ENCODE assay signal across 14 cellular contexts in genomic region chr1:27644369-27645070, GRCh38. TPM values are rescaled to one million over a fixed set of nuclear protein-coding genes. Genes with fewer than 3 reads are reported as not detected.
DNase-seq lines count a peak whose midpoint lies in the region; ATAC-seq, FAIRE-seq and TF ChIP-seq lines count a peak whose summit lies in the region.
"Had no signal": no experiment of that assay in that cellular context is flagged by ENCODE, and none has a peak within 500 bp of the region (broad histone marks: within the 10 kb centered on the region; RNA-seq: fewer than 3 reads in every experiment).

No MANE protein-coding gene starts in this region.

- no peak overlapping the region for H4K91ac ChIP-seq in IMR-90 (ENCODE audit: insufficient read depth, low read depth, low read length)
- H4K91ac ChIP-seq in neuronal stem cell (ENCODE audit: low read depth, low read length, poor library complexity), result no peak overlapping the region

- H2AK9ac ChIP-seq in IMR-90 (replicated peaks; ENCODE audit: low read depth, low read length, poor library complexity), result no peak overlapping the region

- peak overlapping the region; percentile 80 for H2BK12ac ChIP-seq in neuronal stem cell (ENCODE audit: low read length)

- H3K18ac ChIP-seq in IMR-90 (ENCODE audit: low read depth, low read length) (no peak overlapping the region), neuronal stem cell (ENCODE audit: low read length) (no peak overlapping the region)

- TF ChIP-seq POLR2A in IMR-90 (IDR thresholded peaks at IDR 0.05; ENCODE audit: low read depth, low read length) (no peak), K562 (conservative IDR thresholded peaks at IDR 0.05) (no peak)

- TF ChIP-seq EP300 in K562 (IDR thresholded peaks at IDR 0.05; ENCODE audit: low read length), result no peak

- no peak overlapping the region for H3K4ac ChIP-seq in IMR-90 (ENCODE audit: low read depth, low read length)
- H3K4ac ChIP-seq in neuronal stem cell (ENCODE audit: low read length), result no peak overlapping the region

- in situ Hi-C loops in IMR-90 (cut with MboI; ENCODE audit: low sequenced_read_pairs), result no loop called here
- in situ Hi-C loops in K562 (cut with MboI), result no loop called here

- H3K23ac ChIP-seq in IMR-90 (ENCODE audit: low read depth, low read length), result no peak overlapping the region
- no peak overlapping the region for H3K23ac ChIP-seq in neuronal stem cell (ENCODE audit: low read depth, low read length, poor library complexity)

- no peaks in the 10 kb centered on the region for H3K27me3 Mint-ChIP-seq in CD8-positive, alpha-beta T cell (ENCODE audit: low read depth)

- H3K9me3 ChIP-seq in CD8-positive, alpha-beta T cell (ENCODE audit: low read length), result no peaks in the 10 kb centered on the region
- H3K9me3 ChIP-seq in IMR-90 (ENCODE audit: control insufficient read depth, insufficient read depth, low read length) (no peaks in the 10 kb centered on the region), K562 (replicated peaks; ENCODE audit: control insufficient read depth, insufficient read depth, low read depth, low read length) (no peaks in the 10 kb centered on the region), neuronal stem cell (replicated peaks in 1 of 2; ENCODE audit: control insufficient read depth in 2 of 2, insufficient read depth in 1 of 2, low read depth in 1 of 2, low read length in 2 of 2) (no peaks in the 10 kb centered on the region)
- H3K9me3 ChIP-seq: MG63 had no signal

- no CpG with 5 or more reads among the region's 5 CpGs for WGBS in IMR-90 (ENCODE audit: extremely low coverage in 2 of 2, insufficient read length in 1 of 2), 2 experiments
- whole genome bisulfite sequencing in K562 (ENCODE audit: insufficient coverage, low coverage, missing lambda C conversion rate), result 42% methylated on average over 5 of the region's 5 CpGs
- WGBS in neuronal stem cell (ENCODE audit: extremely low coverage in 2 of 2, insufficient read length in 2 of 2, insufficient replicate concordance in 1 of 2), 2 donors, result no CpG with 5 or more reads among the region's 5 CpGs

- H3K4me3 ChIP-seq in CD8-positive, alpha-beta T cell (ENCODE audit: low read depth, low read length), result no peak overlapping the region
- H3K4me3 ChIP-seq in IMR-90 (ENCODE audit: insufficient read depth, low read depth, low read length), result no peak overlapping the region
- H3K4me3 ChIP-seq in K562, result no peak overlapping the region
- H3K4me3 ChIP-seq in neuronal stem cell (ENCODE audit: low read length in 2 of 2), result no peak overlapping the region
- H3K4me3 ChIP-seq: GM23248, MG63 had no signal

- no peak for TF ChIP-seq RAD21 in IMR-90 (IDR thresholded peaks at IDR 0.05; ENCODE audit: low read length)
- TF ChIP-seq RAD21 in K562 (CRISPR knock-in tag; conservative IDR thresholded peaks at IDR 0.05 in 1 of 2, IDR thresholded peaks at IDR 0.05 in 1 of 2), result no peak

- no peak for DNase-seq in CD8-positive, alpha-beta T cell
- DNase-seq in IMR-90, result no peak
- no peak for DNase-seq in K562 (ENCODE audit: extremely low read depth in 1 of 4, low spot score in 3 of 4)
- no peak for DNase-seq in neuronal stem cell (ENCODE audit: low spot score)
- DNase-seq in NCI-H128 (lab: John Stamatoyannopoulos, UW; ENCODE audit: unreplicated experiment), result no peak
- DNase-seq in NCI-H1048 (lab: John Stamatoyannopoulos, UW), result no peak
- DNase-seq: NCI-H1105, NCI-H187 had no signal

- no peaks in the 10 kb centered on the region for H3K27me3 ChIP-seq in CD8-positive, alpha-beta T cell (ENCODE audit: insufficient read depth, low read length)
- H3K27me3 ChIP-seq in IMR-90 (ENCODE audit: control insufficient read depth, insufficient read depth, low read length) (peaks cover 8% of the 10 kb centered on the region; the same call in 1 of the 2 replicates), K562 (ENCODE audit: control insufficient read depth in 2 of 2, insufficient read depth in 2 of 2, low read length in 2 of 2) (no peaks in the 10 kb centered on the region), neuronal stem cell (ENCODE audit: control insufficient read depth in 3 of 3, insufficient read depth in 3 of 3, low read depth in 1 of 3, low read length in 3 of 3) (peaks cover 0 to 4% (median 0%) of the 10 kb centered on the region in 3 experiments)
- H3K27me3 ChIP-seq: MG63 had no signal

- H4K20me1 ChIP-seq in IMR-90 (ENCODE audit: insufficient read depth, low read length), result no peaks in the 10 kb centered on the region
- no peaks in the 10 kb centered on the region for H4K20me1 ChIP-seq in K562 (replicated peaks; ENCODE audit: control insufficient read depth, insufficient read depth, low read length)

- H2BK120ac ChIP-seq in IMR-90 (ENCODE audit: low read depth, low read length), result no peak overlapping the region
- no peak overlapping the region for H2BK120ac ChIP-seq in neuronal stem cell (ENCODE audit: low read depth, low read length)

- H3K9ac ChIP-seq in IMR-90 (ENCODE audit: low read depth, low read length) (no peak overlapping the region), K562 (ENCODE audit: insufficient read depth in 1 of 2, low read depth in 2 of 2, low read length in 2 of 2) (peak overlapping the region in 1 of 2 experiments; percentile 57; a peak in 1 of 4 replicates), neuronal stem cell (ENCODE audit: low read depth, low read length, poor library complexity) (no peak overlapping the region)
- H3K9ac ChIP-seq: GM23248 had no signal

- peaks cover 16% of the 10 kb centered on the region for H3K4me1 Mint-ChIP-seq in CD8-positive, alpha-beta T cell (ENCODE audit: low read depth)

- H3K79me1 ChIP-seq in IMR-90 (ENCODE audit: low read depth in 1 of 2, low read length in 2 of 2) (no peaks in the 10 kb centered on the region), neuronal stem cell (ENCODE audit: low read depth, low read length) (no peaks in the 10 kb centered on the region)

- TF ChIP-seq CTCF in CD8-positive, alpha-beta T cell (IDR thresholded peaks at IDR 0.05), result no peak
- TF ChIP-seq CTCF in IMR-90 (conservative IDR thresholded peaks at IDR 0.05; ENCODE audit: low read depth, low read length) (no peak), K562 (IDR thresholded peaks at IDR 0.05 in 2 of 3, conservative IDR thresholded peaks at IDR 0.05 in 1 of 3; ENCODE audit: insufficient read depth in 2 of 3, low read depth in 1 of 3, low read length in 3 of 3) (no peak)

- dilution Hi-C loops in IMR-90 (cut with HindIII; ENCODE audit: low sequenced_read_pairs, unreplicated experiment), result no loop called here

- no peak overlapping the region for H4K5ac ChIP-seq in IMR-90 (ENCODE audit: low read depth, low read length)

- H3K79me2 ChIP-seq in K562 (ENCODE audit: control insufficient read depth, insufficient read depth, low read length), result no peaks in the 10 kb centered on the region

- H2BK5ac ChIP-seq in IMR-90 (ENCODE audit: low read depth, low read length, poor library complexity, severe bottlenecking) (no peak overlapping the region), neuronal stem cell (ENCODE audit: low read length) (no peak overlapping the region)

- no peaks in the 10 kb centered on the region for H3K36me3 ChIP-seq in CD8-positive, alpha-beta T cell (ENCODE audit: insufficient read depth, low read length)
- H3K36me3 ChIP-seq in IMR-90 (ENCODE audit: control insufficient read depth, insufficient read depth, low read length) (no peaks in the 10 kb centered on the region), K562 (ENCODE audit: control insufficient read depth, insufficient read depth, low read length) (no peaks in the 10 kb centered on the region), neuronal stem cell (replicated peaks in 1 of 2; ENCODE audit: control insufficient read depth in 2 of 2, insufficient read depth in 2 of 2, low read length in 2 of 2) (no peaks in the 10 kb centered on the region)
- H3K36me3 ChIP-seq: MG63 had no signal

- CTCF ChIA-PET in CD8-positive, alpha-beta T cell (lab: Charles Lee), result interaction anchor here (0.7 to 3.4 kb wide), 16 partner anchors 8 to 1376 kb away, joined by 3 to 36 read pairs (median 4); no protein-coding TSS in a partner anchor
- CTCF ChIA-PET in IMR-90 (lab: Yijun Ruan, JAX) (no interaction called here), K562 (lab: Yijun Ruan, JAX; ENCODE audit: low intra/inter-chr PET ratio) (interaction anchor here (1.2 to 1.7 kb wide), 2 partner anchors 18 to 35 kb away, joined by 3 to 15 read pairs; no protein-coding TSS in a partner anchor)

- H3K14ac ChIP-seq in IMR-90 (replicated peaks; ENCODE audit: low read depth, low read length) (no peak overlapping the region), neuronal stem cell (ENCODE audit: low read length) (no peak overlapping the region)

- H3K9me1 ChIP-seq in IMR-90 (ENCODE audit: insufficient read depth, low read length) (no peaks in the 10 kb centered on the region; the same call in 1 of the 2 replicates), K562 (ENCODE audit: control insufficient read depth, insufficient read depth, low read length) (no peaks in the 10 kb centered on the region)

- H3K4me3 Mint-ChIP-seq in CD8-positive, alpha-beta T cell, result no peak overlapping the region

- H3K4me1 ChIP-seq in CD8-positive, alpha-beta T cell (ENCODE audit: insufficient read depth, low read length), result peaks cover 17% of the 10 kb centered on the region
- H3K4me1 ChIP-seq in IMR-90 (ENCODE audit: control insufficient read depth, insufficient read depth, low read length) (no peaks in the 10 kb centered on the region), K562 (replicated peaks in 1 of 2; ENCODE audit: control insufficient read depth in 2 of 2, insufficient read depth in 2 of 2, low read length in 2 of 2) (peaks cover 0 to 8% of the 10 kb centered on the region in 2 experiments; a peak in 3 of 5 replicates), neuronal stem cell (ENCODE audit: control insufficient read depth in 2 of 2, insufficient read depth in 1 of 2, low read depth in 1 of 2, low read length in 2 of 2) (no peaks in the 10 kb centered on the region)

- intact Hi-C loops in CD8-positive, alpha-beta T cell (cut with DNase I, micrococcal nuclease), result loop anchor here (1.0 to 5.0 kb wide), 3 partner anchors 19 to 37 kb away; no protein-coding TSS in a partner anchor
- intact Hi-C loops in IMR-90 (cut with micrococcal nuclease) (loop anchor here (1.0 kb wide), 1 partner anchor 19 kb away; no protein-coding TSS in a partner anchor), K562 (cut with micrococcal nuclease) (loop anchor here (1.0 kb wide), 1 partner anchor 19 kb away; no protein-coding TSS in a partner anchor)

- no peaks in the 10 kb centered on the region for H3K36me3 Mint-ChIP-seq in CD8-positive, alpha-beta T cell

- FAIRE-seq in K562 (lab: Jason Lieb, UNC), result no peak
- FAIRE-seq: HTR-8/SVneo had no signal

- H2AK5ac ChIP-seq in IMR-90 (ENCODE audit: low read depth, low read length), result no peak overlapping the region
- peak overlapping the region; percentile 63 for H2AK5ac ChIP-seq in neuronal stem cell (ENCODE audit: low read depth, low read length)

- H3K56ac ChIP-seq in IMR-90 (ENCODE audit: extremely low read depth, insufficient read depth, low read length), result no peak overlapping the region

- H2BK15ac ChIP-seq in IMR-90 (ENCODE audit: low read depth, low read length) (no peak overlapping the region), neuronal stem cell (ENCODE audit: low read length) (peak overlapping the region; percentile 80)

- H2BK20ac ChIP-seq in IMR-90 (ENCODE audit: low read depth, low read length), result no peak overlapping the region

- POLR2A ChIA-PET in CD8-positive, alpha-beta T cell (lab: Charles Lee), result interaction anchor here (1.1 to 2.0 kb wide), 4 partner anchors 12 to 36 kb away, joined by 5 to 10 read pairs (median 6); no protein-coding TSS in a partner anchor
- POLR2A ChIA-PET in IMR-90 (lab: Charles Lee; ENCODE audit: unreplicated experiment), result no interaction called here
- POLR2A ChIA-PET in K562 (lab: Yijun Ruan, JAX), result interaction anchor here (0.5 kb wide), 1 partner anchor 22 kb away, joined by 3 read pairs; no protein-coding TSS in a partner anchor

- H3K4me2 ChIP-seq in IMR-90 (ENCODE audit: low read depth, low read length) (no peak overlapping the region), K562 (ENCODE audit: insufficient read depth, low read length) (no peak overlapping the region), neuronal stem cell (ENCODE audit: insufficient read depth, low read length, poor library complexity, severe bottlenecking) (no peak overlapping the region)

- H2AFZ ChIP-seq in IMR-90 (replicated peaks; ENCODE audit: low read length, poor library complexity) (peak overlapping the region; percentile 67), K562 (ENCODE audit: low read depth, low read length) (no peak overlapping the region; the same call in 1 of the 2 replicates), neuronal stem cell (ENCODE audit: low read length) (no peak overlapping the region)
- H2AFZ ChIP-seq: GM23248 had no signal

- H3K27ac Mint-ChIP-seq in CD8-positive, alpha-beta T cell, result peak overlapping the region; percentile 37

- H3K27ac ChIP-seq in CD8-positive, alpha-beta T cell (ENCODE audit: low read depth, low read length), result no peak overlapping the region
- H3K27ac ChIP-seq in IMR-90 (ENCODE audit: insufficient read depth, low read length) (no peak overlapping the region), K562 (ENCODE audit: extremely low read depth, low read depth, low read length) (no peak overlapping the region), neuronal stem cell (replicated peaks; ENCODE audit: low read length) (no peak overlapping the region)
- H3K27ac ChIP-seq: GM23248 had no signal

- no peaks in the 10 kb centered on the region for H3K9me3 Mint-ChIP-seq in CD8-positive, alpha-beta T cell

- no peak for ATAC-seq in CD8-positive, alpha-beta T cell
- ATAC-seq in IMR-90 (ENCODE audit: low read depth) (no peak), K562 (no peak), GM18867 (IDR thresholded peaks at IDR 0.05; ENCODE audit: unreplicated experiment) (no peak)

- H4K8ac ChIP-seq in IMR-90 (ENCODE audit: low read depth in 2 of 2, low read length in 2 of 2), result no peak overlapping the region
- no peak overlapping the region for H4K8ac ChIP-seq in neuronal stem cell (ENCODE audit: low read depth, low read length)

- BruUV-seq in IMR-90 (replicated peaks; lab: Mats Ljungman, UMichigan) (no TSS peak), K562 (replicated peaks; lab: Mats Ljungman, UMichigan) (no TSS peak)

RNA-seq across cellular contexts. Expression of gene FGR, which starts 9.5 kb away (rescaled TPM):
- total RNA-seq in CD8-positive, alpha-beta T cell, result 1 to 10 TPM; 1.4 to 2.5 TPM
- total RNA-seq in IMR-90 (2012; rRNA removed) (not detected in 2 replicates), K562 (2014; rRNA removed) (not detected in 2 replicates), K562 (2014; rRNA removed; fragmentation: Illumina TruSeq; extraction: Trizol) (not detected in 2 replicates), K562 (2015; rRNA removed; fragmentation: Illumina TruSeq; extraction: Trizol) (not detected in 2 replicates), K562 (2021) (0.11 and 0.38 TPM in 2 replicates)
- polyA plus RNA-seq in IMR-90 (2012; rRNA removed) (not detected in 2 replicates), K562 (2011; rRNA removed) (0.04 TPM in 1 of 2 replicates, not detected in the other), K562 (2014; fragmentation: Illumina TruSeq; extraction: Trizol) (not detected in 2 replicates), K562 (2014; fragmentation: Nextera tagmentation; extraction: Ambion mirVana) (not detected), K562 (2014; rRNA removed) (not detected in 2 replicates)
- not detected in 2 replicates for polyA plus RNA-seq in IMR-90 (2012; cell fraction: cytosol; rRNA removed)
- polyA plus RNA-seq in IMR-90 (2012; cell fraction: nucleus; rRNA removed; ENCODE audit: low replicate concordance), result 0.08 TPM in 1 of 2 replicates, not detected in the other
- not detected in 2 replicates for total RNA-seq in K562 (2011; cell fraction: chromatin; rRNA removed; ENCODE audit: low replicate concordance)
- not detected in 2 replicates for total RNA-seq in K562 (2011; cell fraction: nucleolus; rRNA removed)
- not detected in 2 replicates for total RNA-seq in K562 (2011; cell fraction: nucleoplasm; rRNA removed)
- 0.06 TPM in 1 of 2 replicates, not detected in the other for polyA plus RNA-seq in K562 (2011; cell fraction: cytosol; rRNA removed)
- 0.20 TPM in 1 of 2 replicates, not detected in the other for polyA plus RNA-seq in K562 (2011; cell fraction: nucleus; rRNA removed)
- polyA plus RNA-seq in K562 (2012), result not detected in 2 replicates
- not detected in 2 replicates for polyA minus RNA-seq in K562 (2011; rRNA and poly(A)+ RNA removed)
- not detected in 2 replicates for polyA minus RNA-seq in K562 (2011; cell fraction: cytosol; rRNA and poly(A)+ RNA removed)
- polyA minus RNA-seq in K562 (2011; cell fraction: nucleus; rRNA and poly(A)+ RNA removed), result not detected in 2 replicates
- polyA plus RNA-seq in neuronal stem cell (2013, experiment 1 of 2), result 0.03 TPM
- polyA plus RNA-seq in neuronal stem cell (2013, experiment 2 of 2), result 0.01 TPM
- total RNA-seq: GM23248, NCI-H460, RPMI7951 had no signal
- polyA plus RNA-seq: GM23248 had no signal

RNA-seq across cellular contexts. Expression of gene IFI6, which starts 27.5 kb away (rescaled TPM):
- 10 to 100 TPM; 24.8 to 25.1 TPM for total RNA-seq in CD8-positive, alpha-beta T cell
- total RNA-seq in IMR-90 (2012; rRNA removed), result 6.7 and 7.3 TPM in 2 replicates
- 16.8 and 17.2 TPM in 2 replicates for polyA plus RNA-seq in IMR-90 (2012; rRNA removed)
- polyA plus RNA-seq in IMR-90 (2012; cell fraction: cytosol; rRNA removed), result 31.2 and 35.3 TPM in 2 replicates
- polyA plus RNA-seq in IMR-90 (2012; cell fraction: nucleus; rRNA removed; ENCODE audit: low replicate concordance), result 5.7 and 7.7 TPM in 2 replicates
- 0.67 TPM in 1 of 2 replicates, not detected in the other for total RNA-seq in K562 (2011; cell fraction: chromatin; rRNA removed; ENCODE audit: low replicate concordance)
- total RNA-seq in K562 (2011; cell fraction: nucleolus; rRNA removed), result 2.6 and 3.8 TPM in 2 replicates
- total RNA-seq in K562 (2011; cell fraction: nucleoplasm; rRNA removed), result 1.1 and 2.4 TPM in 2 replicates
- 4.5 and 4.7 TPM in 2 replicates for total RNA-seq in K562 (2014; rRNA removed)
- total RNA-seq in K562 (2014; rRNA removed; fragmentation: Illumina TruSeq; extraction: Trizol), result 0.99 and 1.0 TPM in 2 replicates
- total RNA-seq in K562 (2015; rRNA removed; fragmentation: Illumina TruSeq; extraction: Trizol), result 1.6 and 2.2 TPM in 2 replicates
- total RNA-seq in K562 (2021), result 3.8 and 5.0 TPM in 2 replicates
- polyA plus RNA-seq in K562 (2011; rRNA removed), result 2.0 and 2.7 TPM in 2 replicates
- 3.4 and 3.9 TPM in 2 replicates for polyA plus RNA-seq in K562 (2011; cell fraction: cytosol; rRNA removed)
- polyA plus RNA-seq in K562 (2011; cell fraction: nucleus; rRNA removed), result 0.55 and 1.0 TPM in 2 replicates
- polyA plus RNA-seq in K562 (2012), result 8.1 and 10.3 TPM in 2 replicates
- polyA plus RNA-seq in K562 (2014; fragmentation: Illumina TruSeq; extraction: Trizol), result 2.4 and 2.9 TPM in 2 replicates
- under 1 TPM; 0.17 to 0.76 TPM for polyA plus RNA-seq in K562 (2014; fragmentation: Nextera tagmentation; extraction: Ambion mirVana)
- 4.0 and 4.4 TPM in 2 replicates for polyA plus RNA-seq in K562 (2014; rRNA removed)
- 0.60 TPM in 1 of 2 replicates, not detected in the other for polyA minus RNA-seq in K562 (2011; rRNA and poly(A)+ RNA removed)
- 1.4 and 2.8 TPM in 2 replicates for polyA minus RNA-seq in K562 (2011; cell fraction: cytosol; rRNA and poly(A)+ RNA removed)
- polyA minus RNA-seq in K562 (2011; cell fraction: nucleus; rRNA and poly(A)+ RNA removed), result not detected in 2 replicates
- polyA plus RNA-seq in neuronal stem cell (2013, experiment 1 of 2), result 19.2 TPM
- 19.4 TPM for polyA plus RNA-seq in neuronal stem cell (2013, experiment 2 of 2)

RNA-seq across cellular contexts. Expression of gene AHDC1, which starts 40.6 kb away (rescaled TPM):
- total RNA-seq in CD8-positive, alpha-beta T cell, result 10 to 100 TPM; 19.5 to 21.1 TPM
- 1.7 and 2.0 TPM in 2 replicates for total RNA-seq in IMR-90 (2012; rRNA removed)
- polyA plus RNA-seq in IMR-90 (2012; rRNA removed), result 11.6 and 16.1 TPM in 2 replicates
- polyA plus RNA-seq in IMR-90 (2012; cell fraction: cytosol; rRNA removed), result 4.9 and 11.5 TPM in 2 replicates
- 25.9 and 46.8 TPM in 2 replicates for polyA plus RNA-seq in IMR-90 (2012; cell fraction: nucleus; rRNA removed; ENCODE audit: low replicate concordance)
- 62.5 and 101 TPM in 2 replicates for total RNA-seq in K562 (2011; cell fraction: chromatin; rRNA removed; ENCODE audit: low replicate concordance)
- 36.7 and 38.9 TPM in 2 replicates for total RNA-seq in K562 (2011; cell fraction: nucleolus; rRNA removed)
- total RNA-seq in K562 (2011; cell fraction: nucleoplasm; rRNA removed), result 49.2 and 72.8 TPM in 2 replicates
- total RNA-seq in K562 (2014; rRNA removed), result 7.9 and 12.5 TPM in 2 replicates
- 3.6 and 4.6 TPM in 2 replicates for total RNA-seq in K562 (2014; rRNA removed; fragmentation: Illumina TruSeq; extraction: Trizol)
- total RNA-seq in K562 (2015; rRNA removed; fragmentation: Illumina TruSeq; extraction: Trizol), result 4.7 and 4.8 TPM in 2 replicates
- 36.4 and 37.8 TPM in 2 replicates for total RNA-seq in K562 (2021)
- polyA plus RNA-seq in K562 (2011; rRNA removed), result 3.1 and 4.2 TPM in 2 replicates
- polyA plus RNA-seq in K562 (2011; cell fraction: cytosol; rRNA removed), result 2.3 and 3.9 TPM in 2 replicates
- polyA plus RNA-seq in K562 (2011; cell fraction: nucleus; rRNA removed), result 13.3 and 21.8 TPM in 2 replicates
- 13.7 and 18.2 TPM in 2 replicates for polyA plus RNA-seq in K562 (2012)
- polyA plus RNA-seq in K562 (2014; fragmentation: Illumina TruSeq; extraction: Trizol), result 5.4 and 9.5 TPM in 2 replicates
- under 1 TPM; 0.21 to 0.59 TPM for polyA plus RNA-seq in K562 (2014; fragmentation: Nextera tagmentation; extraction: Ambion mirVana)
- 8.5 and 9.0 TPM in 2 replicates for polyA plus RNA-seq in K562 (2014; rRNA removed)
- 3.7 and 9.1 TPM in 2 replicates for polyA minus RNA-seq in K562 (2011; rRNA and poly(A)+ RNA removed)
- polyA minus RNA-seq in K562 (2011; cell fraction: cytosol; rRNA and poly(A)+ RNA removed), result 12.2 and 15.2 TPM in 2 replicates
- 10.6 and 11.6 TPM in 2 replicates for polyA minus RNA-seq in K562 (2011; cell fraction: nucleus; rRNA and poly(A)+ RNA removed)
- polyA plus RNA-seq in neuronal stem cell (2013, experiment 1 of 2), result 22.9 TPM
- 22.9 TPM for polyA plus RNA-seq in neuronal stem cell (2013, experiment 2 of 2)
